11 cellular contexts compared by ENCODE assay signal in genomic region chr3:112132554-112132953, GRCh38. TPM values are rescaled to one million over a fixed set of nuclear protein-coding genes. Genes with fewer than 3 reads are reported as not detected.
DNase-seq lines count a peak whose midpoint lies in the region; ATAC-seq, FAIRE-seq and TF ChIP-seq lines count a peak whose summit lies in the region.
"Had no signal": no experiment of that assay in that cellular context is flagged by ENCODE, and none has a peak within 500 bp of the region (broad histone marks: within the 10 kb centered on the region; RNA-seq: fewer than 3 reads in every experiment).

No MANE protein-coding gene starts in this region.

- no TSS peak for BruUV-seq in HepG2 (replicated peaks; lab: Mats Ljungman, UMichigan)

- no peak for FAIRE-seq in HepG2 (lab: Jason Lieb, UNC)
- FAIRE-seq: HTR-8/SVneo had no signal

- no peaks in the 10 kb centered on the region for H4K20me1 ChIP-seq in HepG2 (ENCODE audit: insufficient read depth, low read length)

- H3K27ac ChIP-seq in HepG2 (ENCODE audit: extremely low read length, insufficient read depth, low read length), result no peak overlapping the region

- H3K4me1 ChIP-seq in HepG2 (ENCODE audit: insufficient read depth, low read length), result no peaks in the 10 kb centered on the region

- in situ Hi-C loops in HepG2 (cut with HindIII; ENCODE audit: extremely low pct_ligation_motif_present, low pct_unique_long_range_greater_than_20kb), result loop anchor here (10.0 kb wide), 1 partner anchor 382 kb away; no protein-coding TSS in a partner anchor

- no peak for TF ChIP-seq RAD21 in HepG2 (CRISPR knock-in tag; IDR thresholded peaks at IDR 0.05)

- POLR2A ChIA-PET in activated CD4-positive, alpha-beta memory T cell treated with anti-CD3 and anti-CD28 coated beads for 36 hours (lab: Charles Lee), result interaction anchor here (0.9 to 1.1 kb wide), 3 partner anchors 11 to 366 kb away, joined by 3 read pairs; partner anchors contain the start of gene BTLA
- POLR2A ChIA-PET in HepG2 (lab: Yijun Ruan, JAX), result no interaction called here

- H3K4me3 ChIP-seq in GM12875 (ENCODE audit: low read depth, low read length), result peak overlapping the region; percentile 80
- H3K4me3 ChIP-seq in HepG2 (replicated peaks in 1 of 3; ENCODE audit: insufficient read depth in 1 of 3, low read depth in 2 of 3, low read length in 3 of 3), result no peak overlapping the region

- no peak for TF ChIP-seq CTCF in GM12875 (IDR thresholded peaks at IDR 0.05; ENCODE audit: borderline replicate concordance, insufficient read depth, low read depth, low read length)
- TF ChIP-seq CTCF in HepG2 (CRISPR knock-in tag; IDR thresholded peaks at IDR 0.05), result no peak

- no peaks in the 10 kb centered on the region for H3K9me3 Mint-ChIP-seq in activated CD4-positive, alpha-beta memory T cell treated with anti-CD3 and anti-CD28 coated beads for 36 hours
- no peaks in the 10 kb centered on the region for H3K9me3 Mint-ChIP-seq in naive B cell

- CTCF ChIA-PET in activated CD4-positive, alpha-beta memory T cell treated with anti-CD3 and anti-CD28 coated beads for 36 hours (lab: Charles Lee), result interaction anchor here (0.8 to 1.3 kb wide), 3 partner anchors 9 to 201 kb away, joined by 3 to 14 read pairs (median 4); partner anchors contain the start of gene CD200
- CTCF ChIA-PET in HepG2 (lab: Yijun Ruan, JAX; ENCODE audit: low intra/inter-chr PET ratio, low total read pairs), result no interaction called here

- H3K36me3 Mint-ChIP-seq in activated CD4-positive, alpha-beta memory T cell treated with anti-CD3 and anti-CD28 coated beads for 36 hours, result peaks cover 2% of the 10 kb centered on the region
- H3K36me3 Mint-ChIP-seq in naive B cell, result peaks cover 0 to 3% of the 10 kb centered on the region in 2 donors

- TF ChIP-seq POLR2A in erythroblast (IDR thresholded peaks at IDR 0.05; ENCODE audit: low read length) (no peak), HepG2 (IDR thresholded peaks at IDR 0.05; ENCODE audit: insufficient read depth in 1 of 2, low read depth in 2 of 2, low read length in 2 of 2) (no peak)

- ATAC-seq in HG02610 (IDR thresholded peaks at IDR 0.05; ENCODE audit: unreplicated experiment) (peak; percentile 0), naive B cell (ENCODE audit: low read depth in 2 of 2) (no peak), HepG2 (no peak)
- ATAC-seq: SK-N-SH treated with all-trans-retinoic acid at 6 μM for 48 hours had no signal

- no peak overlapping the region for H2AFZ ChIP-seq in HepG2 (ENCODE audit: low read length)

- WGBS in HepG2 (ENCODE audit: low lambda C conversion rate), result 0% methylated on average over 1 of the region's 1 CpG

- H3K36me3 ChIP-seq in HepG2 (replicated peaks in 1 of 2; ENCODE audit: control insufficient read depth in 1 of 2, insufficient read depth in 2 of 2, low read length in 2 of 2), result no peaks in the 10 kb centered on the region

- H3K27ac Mint-ChIP-seq in activated CD4-positive, alpha-beta memory T cell treated with anti-CD3 and anti-CD28 coated beads for 36 hours, result peak overlapping the region; percentile 98
- H3K27ac Mint-ChIP-seq in naive B cell, result peak overlapping the region; percentile 93 to 99 (median 98)

- H3K27me3 Mint-ChIP-seq in activated CD4-positive, alpha-beta memory T cell treated with anti-CD3 and anti-CD28 coated beads for 36 hours, result no peaks in the 10 kb centered on the region
- no peaks in the 10 kb centered on the region for H3K27me3 Mint-ChIP-seq in naive B cell

- no peak overlapping the region for H3K4me2 ChIP-seq in HepG2 (ENCODE audit: low read depth, low read length)

- intact Hi-C loops in activated CD4-positive, alpha-beta memory T cell treated with anti-CD3 and anti-CD28 coated beads for 36 hours (cut with micrococcal nuclease), result loop anchor here (2.0 to 5.0 kb wide), 5 partner anchors 58 to 515 kb away; partner anchors contain the start of genes CD200 and SLC35A5
- intact Hi-C loops in HepG2 (cut with micrococcal nuclease; ENCODE audit: unreplicated experiment), result loop anchor here (10.0 kb wide), 1 partner anchor 162 kb away; the partner anchor contains the start of gene SLC9C1

- H3K9ac ChIP-seq in HepG2 (ENCODE audit: insufficient read depth, low read depth, low read length), result no peak overlapping the region

- H3K4me1 Mint-ChIP-seq in activated CD4-positive, alpha-beta memory T cell treated with anti-CD3 and anti-CD28 coated beads for 36 hours (ENCODE audit: low read depth), result peaks cover 90% of the 10 kb centered on the region
- H3K4me1 Mint-ChIP-seq in naive B cell, result peaks cover 78 to 96% (median 91%) of the 10 kb centered on the region in 3 donors

- TF ChIP-seq EP300 in HepG2 (IDR thresholded peaks at IDR 0.05; ENCODE audit: low read depth in 2 of 2, low read length in 2 of 2) (no peak), HepG2 (CRISPR knock-in tag; IDR thresholded peaks at IDR 0.05; ENCODE audit: borderline replicate concordance) (no peak)

- peak overlapping the region; percentile 98 for H3K4me3 Mint-ChIP-seq in activated CD4-positive, alpha-beta memory T cell treated with anti-CD3 and anti-CD28 coated beads for 36 hours
- peak overlapping the region; percentile 83 to 99 (median 94) for H3K4me3 Mint-ChIP-seq in naive B cell

- H3K27me3 ChIP-seq in HepG2 (ENCODE audit: control insufficient read depth in 1 of 2, insufficient read depth in 2 of 2, low read length in 2 of 2), result no peaks in the 10 kb centered on the region; a peak in 1 of 5 replicates

- H3K79me2 ChIP-seq in HepG2 (ENCODE audit: insufficient read depth, low read length), result no peaks in the 10 kb centered on the region

- H3K9me3 ChIP-seq in HepG2 (ENCODE audit: low read length), result no peaks in the 10 kb centered on the region

- DNase-seq in activated CD4-positive, alpha-beta memory T cell treated with anti-CD3 and anti-CD28 coated beads for 36 hours, result no peak
- DNase-seq in naive B cell, result no peak
- DNase-seq in NCI-H2029 treated with DMSO at 0.1 percent for 48 hours (lab: John Stamatoyannopoulos, UW), result no peak
- DNase-seq in erythroblast (lab: John Stamatoyannopoulos, UW), result no peak
- DNase-seq in HepG2 (ENCODE audit: low spot score), result no peak
- DNase-seq: mesenchymal stem cell had no signal

TF ChIP-seq in HepG2, 621 proteins besides CTCF, POLR2A, EP300 and RAD21 (continues in another document):
- TF ChIP-seq ZNF766 (CRISPR knock-in tag; IDR thresholded peaks at IDR 0.05; ENCODE audit: borderline replicate concordance) (no peak), ZNF530 (CRISPR knock-in tag; IDR thresholded peaks at IDR 0.05; ENCODE audit: low read depth) (no peak)

RNA-seq across cellular contexts. Expression of gene GCSAM, which starts 0.5 kb away (rescaled TPM):
- 10 to 100 TPM; 11.7 to 14.4 TPM for total RNA-seq in activated CD4-positive, alpha-beta memory T cell treated with anti-CD3 and anti-CD28 coated beads for 36 hours
- polyA plus RNA-seq in naive B cell (ENCODE audit: low read depth in 6 of 6) (10 to 100 TPM; 24.3 to 84.9 (median 41.6) TPM), HepG2 (2011; rRNA removed) (not detected in 2 replicates)
- total RNA-seq in HepG2 (2016; rRNA removed; fragmentation: Illumina TruSeq; extraction: Trizol), result not detected in 2 replicates
- not detected in 2 replicates for total RNA-seq in HepG2 (2016; cell fraction: cytosol; rRNA removed; fragmentation: Illumina TruSeq; extraction: Trizol; ENCODE audit: low read depth)
- not detected in 2 replicates for total RNA-seq in HepG2 (2016; cell fraction: insoluble cytoplasmic fraction; rRNA removed; fragmentation: Illumina TruSeq; extraction: Trizol)
- total RNA-seq in HepG2 (2016; cell fraction: membrane; rRNA removed; fragmentation: Illumina TruSeq; extraction: Trizol), result not detected in 2 replicates
- total RNA-seq in HepG2 (2016; cell fraction: nucleus; rRNA removed; fragmentation: Illumina TruSeq; extraction: Trizol), result not detected in 2 replicates
- polyA plus RNA-seq in HepG2 (2011; cell fraction: cytosol; rRNA removed), result 0.05 and 0.07 TPM in 2 replicates
- not detected in 2 replicates for polyA plus RNA-seq in HepG2 (2011; cell fraction: nucleus; rRNA removed)
- not detected in 2 replicates for polyA plus RNA-seq in HepG2 (2012)
- polyA plus RNA-seq in HepG2 (2016; cell fraction: cytosol; fragmentation: Illumina TruSeq; extraction: Trizol; ENCODE audit: low read depth), result not detected in 2 replicates
- not detected in 2 replicates for polyA plus RNA-seq in HepG2 (2016; cell fraction: insoluble cytoplasmic fraction; fragmentation: Illumina TruSeq; extraction: Trizol; ENCODE audit: low read depth)
- polyA plus RNA-seq in HepG2 (2016; cell fraction: membrane; fragmentation: Illumina TruSeq; extraction: Trizol; ENCODE audit: low read depth), result not detected in 2 replicates
- polyA plus RNA-seq in HepG2 (2016; cell fraction: nucleus; fragmentation: Illumina TruSeq; extraction: Trizol; ENCODE audit: insufficient read depth, low read depth), result not detected in 2 replicates
- polyA minus RNA-seq in HepG2 (2011; rRNA and poly(A)+ RNA removed; ENCODE audit: low replicate concordance), result 0.19 TPM in 1 of 2 replicates, not detected in the other
- not detected in 2 replicates for polyA minus RNA-seq in HepG2 (2011; cell fraction: cytosol; rRNA and poly(A)+ RNA removed)
- polyA minus RNA-seq in HepG2 (2011; cell fraction: nucleus; rRNA and poly(A)+ RNA removed), result not detected in 2 replicates
- total RNA-seq: epithelial cell of proximal tubule had no signal

RNA-seq across cellular contexts. Expression of gene C3orf52, which starts 46.4 kb away (rescaled TPM):
- 1 to 10 TPM; 3.3 to 4.4 TPM for total RNA-seq in activated CD4-positive, alpha-beta memory T cell treated with anti-CD3 and anti-CD28 coated beads for 36 hours
- polyA plus RNA-seq in naive B cell (ENCODE audit: low read depth in 6 of 6) (1 to 10 TPM in 1 of 6 donors, under 1 TPM in 4, not detected in 1; 0.23 to 1.1 (median 0.61) TPM), HepG2 (2011; rRNA removed) (0.79 and 1.1 TPM in 2 replicates)
- total RNA-seq in HepG2 (2016; rRNA removed; fragmentation: Illumina TruSeq; extraction: Trizol), result 1.0 and 1.2 TPM in 2 replicates
- 0.18 and 0.30 TPM in 2 replicates for total RNA-seq in HepG2 (2016; cell fraction: cytosol; rRNA removed; fragmentation: Illumina TruSeq; extraction: Trizol; ENCODE audit: low read depth)
- 0.70 and 1.1 TPM in 2 replicates for total RNA-seq in HepG2 (2016; cell fraction: insoluble cytoplasmic fraction; rRNA removed; fragmentation: Illumina TruSeq; extraction: Trizol)
- 0.55 and 0.62 TPM in 2 replicates for total RNA-seq in HepG2 (2016; cell fraction: membrane; rRNA removed; fragmentation: Illumina TruSeq; extraction: Trizol)
- total RNA-seq in HepG2 (2016; cell fraction: nucleus; rRNA removed; fragmentation: Illumina TruSeq; extraction: Trizol), result 1.5 and 1.6 TPM in 2 replicates
- 0.51 and 0.91 TPM in 2 replicates for polyA plus RNA-seq in HepG2 (2011; cell fraction: cytosol; rRNA removed)
- polyA plus RNA-seq in HepG2 (2011; cell fraction: nucleus; rRNA removed), result 1.0 and 2.3 TPM in 2 replicates
- polyA plus RNA-seq in HepG2 (2012), result 0.16 and 0.49 TPM in 2 replicates
- 0.14 and 0.20 TPM in 2 replicates for polyA plus RNA-seq in HepG2 (2016; cell fraction: cytosol; fragmentation: Illumina TruSeq; extraction: Trizol; ENCODE audit: low read depth)
- 0.41 and 0.96 TPM in 2 replicates for polyA plus RNA-seq in HepG2 (2016; cell fraction: insoluble cytoplasmic fraction; fragmentation: Illumina TruSeq; extraction: Trizol; ENCODE audit: low read depth)
- polyA plus RNA-seq in HepG2 (2016; cell fraction: membrane; fragmentation: Illumina TruSeq; extraction: Trizol; ENCODE audit: low read depth), result 0.31 and 0.32 TPM in 2 replicates
- 1.1 and 1.3 TPM in 2 replicates for polyA plus RNA-seq in HepG2 (2016; cell fraction: nucleus; fragmentation: Illumina TruSeq; extraction: Trizol; ENCODE audit: insufficient read depth, low read depth)
- 0.28 and 8.6 TPM in 2 replicates for polyA minus RNA-seq in HepG2 (2011; rRNA and poly(A)+ RNA removed; ENCODE audit: low replicate concordance)
- polyA minus RNA-seq in HepG2 (2011; cell fraction: cytosol; rRNA and poly(A)+ RNA removed), result 0.40 and 0.97 TPM in 2 replicates
- 4.0 and 5.2 TPM in 2 replicates for polyA minus RNA-seq in HepG2 (2011; cell fraction: nucleus; rRNA and poly(A)+ RNA removed)

Comparison
In these comparisons a context has a peak if more than half of its experiments do, and no peak if none do; other contexts are left out.
1. RNA of gene GCSAM, which starts 0.5 kb away (total RNA-seq): 11.7 to 14.4 TPM in activated CD4-positive, alpha-beta memory T cell treated with anti-CD3 and anti-CD28 coated beads for 36 hours; not detected in HepG2; every median in the first group is over 10 times any median in the second.